In genomic region chr11:26905368-26905767, GRCh38 we compare ENCODE assay signal across 12 cellular contexts.
A peak's percentile ranks its signal among the peaks of the same experiment; 100 is the strongest.
DNase-seq lines count a peak whose midpoint lies in the region; ATAC-seq and TF ChIP-seq lines count a peak whose summit lies in the region.
"Had no signal": no experiment of that assay in that cellular context is flagged by ENCODE, and none has a peak within 500 bp of the region (broad histone marks: within the 10 kb centered on the region; RNA-seq: fewer than 3 reads in every experiment).

No MANE protein-coding gene starts in this region.

- no peak for TF ChIP-seq POLR2A in sigmoid colon (IDR thresholded peaks at IDR 0.05)

- no peak for TF ChIP-seq EP300 in sigmoid colon (IDR thresholded peaks at IDR 0.05)

- no peaks in the 10 kb centered on the region for H3K36me3 ChIP-seq in sigmoid colon
- H3K36me3 ChIP-seq: gastrocnemius medialis, ovary had no signal

- no peak overlapping the region for H3K4me3 ChIP-seq in sigmoid colon
- H3K4me3 ChIP-seq: gastrocnemius medialis, ovary had no signal

- peak overlapping the region; percentile 37 to 75 (median 43) for H3K27ac ChIP-seq in sigmoid colon
- H3K27ac ChIP-seq: gastrocnemius medialis, ovary had no signal

- peaks cover 0 to 56% (median 47%) of the 10 kb centered on the region in 4 donors for H3K4me1 ChIP-seq in sigmoid colon
- H3K4me1 ChIP-seq: gastrocnemius medialis had no signal

- no peak for TF ChIP-seq CTCF in sigmoid colon (IDR thresholded peaks at IDR 0.05)

- ATAC-seq in HG03521 (IDR thresholded peaks at IDR 0.05; ENCODE audit: unreplicated experiment) = no peak
- ATAC-seq: stimulated activated naive B cell treated with anti-CD40 and anti-IgM and Interleukin-4, amounts not matched to agents 10 μg/mL and 1 μg/mL and 100 μg/mL, for 72 hours had no signal

- peak; percentile 21 for DNase-seq in H4 (ENCODE audit: low spot score)
- DNase-seq in RKO (ENCODE audit: low spot score) = peak; percentile 17
- DNase-seq in fibroblast of gingiva (ENCODE audit: low read depth) = peak; percentile 1
- DNase-seq in sigmoid colon = no peak
- no peak for DNase-seq in stimulated activated naive CD4-positive, alpha-beta T cell treated with Interleukin-2 at 50 U/mL for 16 hours (lab: John Stamatoyannopoulos, UW)
- DNase-seq in DMS79 (lab: John Stamatoyannopoulos, UW) = no peak
- DNase-seq: cerebellar nuclear complex; gastrocnemius medialis; NCI-H2081 treated with DMSO at 0.1 percent for 48 hours; ovary; stimulated activated naive B cell treated with anti-CD40 and anti-IgM and Interleukin-4, amounts not matched to agents 10 μg/mL and 1 μg/mL and 100 μg/mL, for 72 hours had no signal

- no peaks in the 10 kb centered on the region for H3K27me3 ChIP-seq in sigmoid colon
- H3K27me3 ChIP-seq: gastrocnemius medialis, ovary had no signal

- 45 to 71% methylated on average over 3 of the region's 3 CpGs for WGBS in sigmoid colon, 2 donors

- intact Hi-C loops in sigmoid colon (cut with DNase I) = no loop called here

- H3K9me3 ChIP-seq in sigmoid colon = no peaks in the 10 kb centered on the region
- H3K9me3 ChIP-seq: gastrocnemius medialis, ovary had no signal

Comparison
In these comparisons a context has a peak if more than half of its experiments do, and no peak if none do; other contexts are left out.
1. DNase-seq: peak in H4 (single experiment), RKO (single experiment) and fibroblast of gingiva (single experiment); none in sigmoid colon (single experiment), stimulated activated naive CD4-positive, alpha-beta T cell treated with Interleukin-2 at 50 U/mL for 16 hours (single experiment) and DMS79 (single experiment).